ENCODE assay signal across 16 cellular contexts in genomic region chr9:120104771-120105170, GRCh38.
DNase-seq lines count a peak whose midpoint lies in the region; ATAC-seq lines count a peak whose summit lies in the region.
"Had no signal": no experiment of that assay in that cellular context is flagged by ENCODE, and none has a peak within 500 bp of the region (broad histone marks: within the 10 kb centered on the region; RNA-seq: fewer than 3 reads in every experiment).

No MANE protein-coding gene starts in this region.

- ATAC-seq in GM19452 (IDR thresholded peaks at IDR 0.05; ENCODE audit: unreplicated experiment) (no peak), GM21723 (IDR thresholded peaks at IDR 0.05; ENCODE audit: unreplicated experiment) (no peak)
- ATAC-seq: HCT116, K562 had no signal

- DNase-seq in NCI-H1417 (lab: John Stamatoyannopoulos, UW) (peak in 2 of 3 experiments; percentile 1 to 23), NCI-H1417 treated with DMSO at 0.1 percent for 48 hours (lab: John Stamatoyannopoulos, UW) (no peak), Ammon's horn (ENCODE audit: low spot score) (peak; percentile 38), HT1080 (ENCODE audit: low read depth) (peak; percentile 13), kidney tubule cell (ENCODE audit: low spot score) (peak; percentile 45)
- DNase-seq: ACHN; Caco-2; CD4-positive, alpha-beta T cell; GOT3; H7; HFFc6; IMR-90 had no signal
